In the genomic region with DNA sequence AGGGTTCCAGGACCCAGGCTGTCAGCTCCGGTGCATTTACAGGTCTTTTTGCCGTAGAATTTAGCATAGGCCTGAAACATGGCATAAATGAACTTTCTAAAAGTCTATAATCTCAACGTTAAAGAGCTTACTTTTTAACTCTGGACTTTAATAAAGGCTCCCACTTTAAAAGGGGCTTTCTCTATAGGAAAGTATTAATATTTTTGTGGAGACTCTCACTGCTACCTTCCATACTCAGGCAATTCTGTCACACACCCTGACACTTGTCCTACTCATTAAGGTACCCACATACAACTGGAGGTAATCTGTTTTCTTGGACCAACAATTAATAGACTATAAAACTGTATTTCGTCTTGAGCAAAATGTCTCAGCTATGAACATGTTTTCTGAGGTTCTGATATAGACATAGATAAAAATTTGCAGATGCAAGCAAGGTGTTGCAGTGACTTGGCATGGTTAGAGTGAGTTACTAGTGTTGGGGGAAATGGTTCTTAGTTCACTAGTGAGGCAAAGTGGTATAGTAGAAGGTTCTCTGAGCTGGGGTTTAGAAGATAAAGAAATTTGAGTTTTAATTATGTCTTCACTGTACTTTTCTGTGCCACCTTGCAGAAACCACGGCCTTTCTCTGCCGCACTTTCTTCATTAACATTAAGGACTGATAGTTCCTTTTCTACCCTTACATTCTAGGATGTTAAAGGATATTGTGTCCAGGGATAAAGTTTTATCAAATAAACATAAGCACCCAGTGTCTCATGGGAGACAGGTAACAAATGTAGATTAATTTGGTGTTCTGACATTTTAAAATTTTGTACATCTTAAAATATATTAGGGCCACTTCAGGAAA, we compare ENCODE assay signal across 8 cellular contexts. TPM values are rescaled to one million over a fixed set of nuclear protein-coding genes. Genes with fewer than 3 reads are reported as not detected.
A peak's percentile ranks its signal among the peaks of the same experiment; 100 is the strongest.
DNase-seq lines count a peak whose midpoint lies in the region; ATAC-seq and TF ChIP-seq lines count a peak whose summit lies in the region.

No MANE protein-coding gene starts in this region.

- H3K9me3 ChIP-seq in SU-DHL-6 (ENCODE audit: insufficient read depth, low read length), result no peaks in the 10 kb centered on the region
- H3K9me3 ChIP-seq in gastrocnemius medialis, result no peaks in the 10 kb centered on the region

- no peaks in the 10 kb centered on the region for H3K79me2 ChIP-seq in SU-DHL-6 (ENCODE audit: insufficient read depth, low read length)

- no peaks in the 10 kb centered on the region for H3K36me3 ChIP-seq in H7 (replicated peaks; ENCODE audit: control insufficient read depth, insufficient read depth, low read length)
- H3K36me3 ChIP-seq in SU-DHL-6 (ENCODE audit: low read length), result no peaks in the 10 kb centered on the region
- H3K36me3 ChIP-seq in gastrocnemius medialis, result no peaks in the 10 kb centered on the region

- no peak for DNase-seq in H7
- no peak for DNase-seq in fibroblast of villous mesenchyme (ENCODE audit: low read depth)
- no peak for DNase-seq in gastrocnemius medialis
- DNase-seq in NCI-H187 (lab: John Stamatoyannopoulos, UW), result no peak
- no peak for DNase-seq in left colon

- no peak for ATAC-seq in gastrocnemius medialis
- ATAC-seq in HG03196 (IDR thresholded peaks at IDR 0.05; ENCODE audit: unreplicated experiment), result no peak
- ATAC-seq in GM21360 (IDR thresholded peaks at IDR 0.05; ENCODE audit: unreplicated experiment), result no peak
- ATAC-seq in left colon, result no peak

- H3K4me3 ChIP-seq in H7 (ENCODE audit: insufficient read depth, low read depth, low read length), result peak overlapping the region; percentile 74
- H3K4me3 ChIP-seq in SU-DHL-6 (ENCODE audit: insufficient read depth, low read length, poor library complexity, severe bottlenecking), result no peak overlapping the region
- H3K4me3 ChIP-seq in fibroblast of villous mesenchyme (ENCODE audit: low read depth, low read length), result peak overlapping the region; percentile 65
- peak overlapping the region; percentile 51 to 99 (median 96) for H3K4me3 ChIP-seq in gastrocnemius medialis

- H3K9me2 ChIP-seq in SU-DHL-6 (replicated peaks; ENCODE audit: insufficient read depth, low read length), result no peaks in the 10 kb centered on the region

- peak overlapping the region; percentile 74; the same call in 1 of the 2 replicates for H3K9ac ChIP-seq in SU-DHL-6 (ENCODE audit: low read length)

- peaks cover 16 to 29% of the 10 kb centered on the region in 2 donors for H3K4me1 ChIP-seq in gastrocnemius medialis

- intact Hi-C loops in gastrocnemius medialis (cut with DNase I; ENCODE audit: low total_unique reads), result loop anchor here (5.0 to 10.0 kb wide), 2 partner anchors 244 to 1531 kb away; a partner anchor contains a TSS
- intact Hi-C loops in left colon (cut with DNase I, micrococcal nuclease), result no loop called here

- peaks cover 23% of the 10 kb centered on the region for H3F3A ChIP-seq in SU-DHL-6 (ENCODE audit: insufficient read depth)

- peaks cover 11% of the 10 kb centered on the region; the same call in 1 of the 2 replicates for H3K27me3 ChIP-seq in H7 (ENCODE audit: control insufficient read depth, insufficient read depth, low read length)
- H3K27me3 ChIP-seq in SU-DHL-6 (ENCODE audit: low read length), result no peaks in the 10 kb centered on the region
- no peaks in the 10 kb centered on the region for H3K27me3 ChIP-seq in gastrocnemius medialis

- H3K27ac ChIP-seq in SU-DHL-6 (ENCODE audit: low read depth, low read length) (no peak overlapping the region), gastrocnemius medialis (peak overlapping the region; percentile 98 to 100 (median 100))

- TF ChIP-seq POLR2A in gastrocnemius medialis (IDR thresholded peaks at IDR 0.05), result no peak

- in situ Hi-C loops in gastrocnemius medialis (cut with MboI; ENCODE audit: low sequenced_read_pairs in 4 of 4), result loop anchor here in 3 of 4 donors (10.0 to 25.0 kb wide), 4 partner anchors 51 to 244 kb away; no protein-coding TSS in a partner anchor

- H4K20me1 ChIP-seq in SU-DHL-6 (ENCODE audit: low read depth, low read length), result no peaks in the 10 kb centered on the region

- no peak overlapping the region for H2AFZ ChIP-seq in SU-DHL-6 (ENCODE audit: low read depth, low read length, severe bottlenecking)

- TF ChIP-seq CTCF in SU-DHL-6 (IDR thresholded peaks at IDR 0.05; ENCODE audit: insufficient read depth, low read length, poor library complexity, severe bottlenecking) (no peak), fibroblast of villous mesenchyme (IDR thresholded peaks at IDR 0.05; ENCODE audit: insufficient read depth, low read depth, low read length) (no peak), gastrocnemius medialis (IDR thresholded peaks at IDR 0.05 in 4 of 5, conservative IDR thresholded peaks at IDR 0.05 in 1 of 5) (no peak)

- H3K4me2 ChIP-seq in SU-DHL-6 (ENCODE audit: low read depth, low read length, poor library complexity, severe bottlenecking), result peak overlapping the region; percentile 69

RNA-seq across cellular contexts. Expression of a gene that starts 10.8 kb away (rescaled TPM):
- 0.37 and 0.45 TPM in 2 replicates for total RNA-seq in H7 (2014; rRNA removed; shearing (Covaris generic))
- total RNA-seq in fibroblast of villous mesenchyme (0.32 TPM in 1 of 2 replicates, not detected in the other), gastrocnemius medialis (1 to 10 TPM in 3 of 4 donors, under 1 TPM in 1; 0.76 to 4.4 (median 1.6) TPM), left colon (1 to 10 TPM; 3.4 to 9.7 TPM)
